Comparison of ENCODE assay signal across 1 cellular context in the genomic region with DNA sequence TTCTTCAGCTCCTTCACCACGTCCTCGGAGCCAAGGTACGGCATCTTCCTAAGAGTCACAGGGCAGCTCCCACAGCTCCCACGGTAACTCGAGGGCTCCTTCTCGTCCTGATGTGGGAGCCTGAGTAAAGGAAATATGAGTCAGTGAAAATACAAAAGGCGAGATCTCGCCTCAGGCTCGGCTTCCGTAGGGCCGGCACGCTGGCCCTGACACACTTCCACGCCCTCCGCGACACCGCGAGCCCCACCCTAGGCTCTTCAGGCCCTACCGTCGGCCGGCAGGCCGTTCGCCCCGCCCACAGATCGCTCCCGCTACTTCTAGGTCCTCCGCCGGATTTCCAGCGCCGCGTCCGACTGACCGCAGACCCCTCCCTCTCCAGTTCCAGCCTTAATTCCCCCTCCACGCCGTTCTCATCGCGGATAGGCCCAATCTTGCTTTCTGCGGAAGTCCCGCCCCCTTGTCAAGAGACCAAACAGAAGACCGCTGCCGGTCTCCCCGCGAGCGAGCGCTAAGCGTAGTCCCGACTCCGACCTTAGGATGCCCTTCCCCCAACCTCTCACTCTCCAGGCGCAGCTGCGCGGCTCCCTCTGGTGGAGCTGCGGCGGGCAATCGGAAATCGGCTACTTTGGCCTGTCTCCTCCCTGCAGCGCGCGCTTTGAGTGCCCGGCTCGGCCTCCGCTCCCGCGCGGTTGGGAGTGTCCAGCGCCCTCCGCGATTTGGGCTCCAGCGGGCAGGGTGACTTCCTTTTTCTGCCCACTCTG.
A peak's percentile ranks its signal among the peaks of the same experiment; 100 is the strongest.
TF ChIP-seq lines count a peak whose summit lies in the region.

A gene (minus strand): TSS at position 126 of the 761 bp plus-strand sequence. CDS start 82 bp downstream, at position 44.
A gene (plus strand): TSS at position 653 of the 761 bp plus-strand sequence. CDS start 261 bp downstream, outside the sequence.

TF ChIP-seq in GM12878, 131 proteins besides CTCF, POLR2A, EP300 and RAD21 (continued from another document and continues in another):
- TF ChIP-seq, protein P1, sequence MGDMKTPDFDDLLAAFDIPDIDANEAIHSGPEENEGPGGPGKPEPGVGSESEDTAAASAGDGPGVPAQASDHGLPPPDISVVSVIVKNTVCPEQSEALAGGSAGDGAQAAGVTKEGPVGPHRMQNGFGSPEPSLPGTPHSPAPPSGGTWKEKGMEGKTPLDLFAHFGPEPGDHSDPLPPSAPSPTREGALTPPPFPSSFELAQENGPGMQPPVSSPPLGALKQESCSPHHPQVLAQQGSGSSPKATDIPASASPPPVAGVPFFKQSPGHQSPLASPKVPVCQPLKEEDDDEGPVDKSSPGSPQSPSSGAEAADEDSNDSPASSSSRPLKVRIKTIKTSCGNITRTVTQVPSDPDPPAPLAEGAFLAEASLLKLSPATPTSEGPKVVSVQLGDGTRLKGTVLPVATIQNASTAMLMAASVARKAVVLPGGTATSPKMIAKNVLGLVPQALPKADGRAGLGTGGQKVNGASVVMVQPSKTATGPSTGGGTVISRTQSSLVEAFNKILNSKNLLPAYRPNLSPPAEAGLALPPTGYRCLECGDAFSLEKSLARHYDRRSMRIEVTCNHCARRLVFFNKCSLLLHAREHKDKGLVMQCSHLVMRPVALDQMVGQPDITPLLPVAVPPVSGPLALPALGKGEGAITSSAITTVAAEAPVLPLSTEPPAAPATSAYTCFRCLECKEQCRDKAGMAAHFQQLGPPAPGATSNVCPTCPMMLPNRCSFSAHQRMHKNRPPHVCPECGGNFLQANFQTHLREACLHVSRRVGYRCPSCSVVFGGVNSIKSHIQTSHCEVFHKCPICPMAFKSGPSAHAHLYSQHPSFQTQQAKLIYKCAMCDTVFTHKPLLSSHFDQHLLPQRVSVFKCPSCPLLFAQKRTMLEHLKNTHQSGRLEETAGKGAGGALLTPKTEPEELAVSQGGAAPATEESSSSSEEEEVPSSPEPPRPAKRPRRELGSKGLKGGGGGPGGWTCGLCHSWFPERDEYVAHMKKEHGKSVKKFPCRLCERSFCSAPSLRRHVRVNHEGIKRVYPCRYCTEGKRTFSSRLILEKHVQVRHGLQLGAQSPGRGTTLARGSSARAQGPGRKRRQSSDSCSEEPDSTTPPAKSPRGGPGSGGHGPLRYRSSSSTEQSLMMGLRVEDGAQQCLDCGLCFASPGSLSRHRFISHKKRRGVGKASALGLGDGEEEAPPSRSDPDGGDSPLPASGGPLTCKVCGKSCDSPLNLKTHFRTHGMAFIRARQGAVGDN (IDR thresholded peaks at IDR 0.05), result no peak
- TF ChIP-seq SUZ12 (IDR thresholded peaks at IDR 0.05; ENCODE audit: unreplicated experiment), result no peak
- TF ChIP-seq, protein P2, sequence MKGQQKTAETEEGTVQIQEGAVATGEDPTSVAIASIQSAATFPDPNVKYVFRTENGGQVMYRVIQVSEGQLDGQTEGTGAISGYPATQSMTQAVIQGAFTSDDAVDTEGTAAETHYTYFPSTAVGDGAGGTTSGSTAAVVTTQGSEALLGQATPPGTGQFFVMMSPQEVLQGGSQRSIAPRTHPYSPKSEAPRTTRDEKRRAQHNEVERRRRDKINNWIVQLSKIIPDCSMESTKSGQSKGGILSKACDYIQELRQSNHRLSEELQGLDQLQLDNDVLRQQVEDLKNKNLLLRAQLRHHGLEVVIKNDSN (IDR thresholded peaks at IDR 0.05; ENCODE audit: borderline replicate concordance, extremely low read length, insufficient read depth, low read depth, low read length), result no peak
- peak; percentile 48; the same call in 1 of the 2 replicates for TF ChIP-seq MTA2 (IDR thresholded peaks at IDR 0.05; ENCODE audit: low read depth)
- peak; percentile 46 for TF ChIP-seq NR2F1 (conservative IDR thresholded peaks at IDR 0.05)
- TF ChIP-seq, protein P3, sequence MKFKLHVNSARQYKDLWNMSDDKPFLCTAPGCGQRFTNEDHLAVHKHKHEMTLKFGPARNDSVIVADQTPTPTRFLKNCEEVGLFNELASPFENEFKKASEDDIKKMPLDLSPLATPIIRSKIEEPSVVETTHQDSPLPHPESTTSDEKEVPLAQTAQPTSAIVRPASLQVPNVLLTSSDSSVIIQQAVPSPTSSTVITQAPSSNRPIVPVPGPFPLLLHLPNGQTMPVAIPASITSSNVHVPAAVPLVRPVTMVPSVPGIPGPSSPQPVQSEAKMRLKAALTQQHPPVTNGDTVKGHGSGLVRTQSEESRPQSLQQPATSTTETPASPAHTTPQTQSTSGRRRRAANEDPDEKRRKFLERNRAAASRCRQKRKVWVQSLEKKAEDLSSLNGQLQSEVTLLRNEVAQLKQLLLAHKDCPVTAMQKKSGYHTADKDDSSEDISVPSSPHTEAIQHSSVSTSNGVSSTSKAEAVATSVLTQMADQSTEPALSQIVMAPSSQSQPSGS (IDR thresholded peaks at IDR 0.05; ENCODE audit: low read length), result no peak; the same call in 1 of the 2 replicates
- TF ChIP-seq MEF2B (IDR thresholded peaks at IDR 0.05; ENCODE audit: partially characterized antibody, poor library complexity, severe bottlenecking), result no peak
- TF ChIP-seq ZSCAN29 (IDR thresholded peaks at IDR 0.05), result peak; percentile 11; the same call in 1 of the 2 replicates
- TF ChIP-seq, protein P4, sequence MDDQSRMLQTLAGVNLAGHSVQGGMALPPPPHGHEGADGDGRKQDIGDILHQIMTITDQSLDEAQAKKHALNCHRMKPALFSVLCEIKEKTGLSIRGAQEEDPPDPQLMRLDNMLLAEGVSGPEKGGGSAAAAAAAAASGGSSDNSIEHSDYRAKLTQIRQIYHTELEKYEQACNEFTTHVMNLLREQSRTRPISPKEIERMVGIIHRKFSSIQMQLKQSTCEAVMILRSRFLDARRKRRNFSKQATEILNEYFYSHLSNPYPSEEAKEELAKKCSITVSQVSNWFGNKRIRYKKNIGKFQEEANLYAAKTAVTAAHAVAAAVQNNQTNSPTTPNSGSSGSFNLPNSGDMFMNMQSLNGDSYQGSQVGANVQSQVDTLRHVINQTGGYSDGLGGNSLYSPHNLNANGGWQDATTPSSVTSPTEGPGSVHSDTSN (IDR thresholded peaks at IDR 0.05; ENCODE audit: insufficient replicate concordance, low read depth, low read length), result peak; percentile 31
- TF ChIP-seq, protein P5, sequence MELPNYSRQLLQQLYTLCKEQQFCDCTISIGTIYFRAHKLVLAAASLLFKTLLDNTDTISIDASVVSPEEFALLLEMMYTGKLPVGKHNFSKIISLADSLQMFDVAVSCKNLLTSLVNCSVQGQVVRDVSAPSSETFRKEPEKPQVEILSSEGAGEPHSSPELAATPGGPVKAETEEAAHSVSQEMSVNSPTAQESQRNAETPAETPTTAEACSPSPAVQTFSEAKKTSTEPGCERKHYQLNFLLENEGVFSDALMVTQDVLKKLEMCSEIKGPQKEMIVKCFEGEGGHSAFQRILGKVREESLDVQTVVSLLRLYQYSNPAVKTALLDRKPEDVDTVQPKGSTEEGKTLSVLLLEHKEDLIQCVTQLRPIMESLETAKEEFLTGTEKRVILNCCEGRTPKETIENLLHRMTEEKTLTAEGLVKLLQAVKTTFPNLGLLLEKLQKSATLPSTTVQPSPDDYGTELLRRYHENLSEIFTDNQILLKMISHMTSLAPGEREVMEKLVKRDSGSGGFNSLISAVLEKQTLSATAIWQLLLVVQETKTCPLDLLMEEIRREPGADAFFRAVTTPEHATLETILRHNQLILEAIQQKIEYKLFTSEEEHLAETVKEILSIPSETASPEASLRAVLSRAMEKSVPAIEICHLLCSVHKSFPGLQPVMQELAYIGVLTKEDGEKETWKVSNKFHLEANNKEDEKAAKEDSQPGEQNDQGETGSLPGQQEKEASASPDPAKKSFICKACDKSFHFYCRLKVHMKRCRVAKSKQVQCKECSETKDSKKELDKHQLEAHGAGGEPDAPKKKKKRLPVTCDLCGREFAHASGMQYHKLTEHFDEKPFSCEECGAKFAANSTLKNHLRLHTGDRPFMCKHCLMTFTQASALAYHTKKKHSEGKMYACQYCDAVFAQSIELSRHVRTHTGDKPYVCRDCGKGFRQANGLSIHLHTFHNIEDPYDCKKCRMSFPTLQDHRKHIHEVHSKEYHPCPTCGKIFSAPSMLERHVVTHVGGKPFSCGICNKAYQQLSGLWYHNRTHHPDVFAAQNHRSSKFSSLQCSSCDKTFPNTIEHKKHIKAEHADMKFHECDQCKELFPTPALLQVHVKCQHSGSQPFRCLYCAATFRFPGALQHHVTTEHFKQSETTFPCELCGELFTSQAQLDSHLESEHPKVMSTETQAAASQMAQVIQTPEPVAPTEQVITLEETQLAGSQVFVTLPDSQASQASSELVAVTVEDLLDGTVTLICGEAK (IDR thresholded peaks at IDR 0.05; ENCODE audit: borderline replicate concordance), result peak; percentile 85; the same call in 1 of the 2 replicates
- TF ChIP-seq, protein P6, sequence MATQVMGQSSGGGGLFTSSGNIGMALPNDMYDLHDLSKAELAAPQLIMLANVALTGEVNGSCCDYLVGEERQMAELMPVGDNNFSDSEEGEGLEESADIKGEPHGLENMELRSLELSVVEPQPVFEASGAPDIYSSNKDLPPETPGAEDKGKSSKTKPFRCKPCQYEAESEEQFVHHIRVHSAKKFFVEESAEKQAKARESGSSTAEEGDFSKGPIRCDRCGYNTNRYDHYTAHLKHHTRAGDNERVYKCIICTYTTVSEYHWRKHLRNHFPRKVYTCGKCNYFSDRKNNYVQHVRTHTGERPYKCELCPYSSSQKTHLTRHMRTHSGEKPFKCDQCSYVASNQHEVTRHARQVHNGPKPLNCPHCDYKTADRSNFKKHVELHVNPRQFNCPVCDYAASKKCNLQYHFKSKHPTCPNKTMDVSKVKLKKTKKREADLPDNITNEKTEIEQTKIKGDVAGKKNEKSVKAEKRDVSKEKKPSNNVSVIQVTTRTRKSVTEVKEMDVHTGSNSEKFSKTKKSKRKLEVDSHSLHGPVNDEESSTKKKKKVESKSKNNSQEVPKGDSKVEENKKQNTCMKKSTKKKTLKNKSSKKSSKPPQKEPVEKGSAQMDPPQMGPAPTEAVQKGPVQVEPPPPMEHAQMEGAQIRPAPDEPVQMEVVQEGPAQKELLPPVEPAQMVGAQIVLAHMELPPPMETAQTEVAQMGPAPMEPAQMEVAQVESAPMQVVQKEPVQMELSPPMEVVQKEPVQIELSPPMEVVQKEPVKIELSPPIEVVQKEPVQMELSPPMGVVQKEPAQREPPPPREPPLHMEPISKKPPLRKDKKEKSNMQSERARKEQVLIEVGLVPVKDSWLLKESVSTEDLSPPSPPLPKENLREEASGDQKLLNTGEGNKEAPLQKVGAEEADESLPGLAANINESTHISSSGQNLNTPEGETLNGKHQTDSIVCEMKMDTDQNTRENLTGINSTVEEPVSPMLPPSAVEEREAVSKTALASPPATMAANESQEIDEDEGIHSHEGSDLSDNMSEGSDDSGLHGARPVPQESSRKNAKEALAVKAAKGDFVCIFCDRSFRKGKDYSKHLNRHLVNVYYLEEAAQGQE (IDR thresholded peaks at IDR 0.05; ENCODE audit: low read depth, low read length), result no peak
- peak; percentile 47; the same call in 1 of the 2 replicates for TF ChIP-seq SREBF1 (IDR thresholded peaks at IDR 0.05; ENCODE audit: low read length)
- peak; percentile 84 for TF ChIP-seq ZNF24 (IDR thresholded peaks at IDR 0.05)
- peak; percentile 97 for TF ChIP-seq SIN3A (IDR thresholded peaks at IDR 0.05; ENCODE audit: low read depth, low read length)
- TF ChIP-seq, protein P7, sequence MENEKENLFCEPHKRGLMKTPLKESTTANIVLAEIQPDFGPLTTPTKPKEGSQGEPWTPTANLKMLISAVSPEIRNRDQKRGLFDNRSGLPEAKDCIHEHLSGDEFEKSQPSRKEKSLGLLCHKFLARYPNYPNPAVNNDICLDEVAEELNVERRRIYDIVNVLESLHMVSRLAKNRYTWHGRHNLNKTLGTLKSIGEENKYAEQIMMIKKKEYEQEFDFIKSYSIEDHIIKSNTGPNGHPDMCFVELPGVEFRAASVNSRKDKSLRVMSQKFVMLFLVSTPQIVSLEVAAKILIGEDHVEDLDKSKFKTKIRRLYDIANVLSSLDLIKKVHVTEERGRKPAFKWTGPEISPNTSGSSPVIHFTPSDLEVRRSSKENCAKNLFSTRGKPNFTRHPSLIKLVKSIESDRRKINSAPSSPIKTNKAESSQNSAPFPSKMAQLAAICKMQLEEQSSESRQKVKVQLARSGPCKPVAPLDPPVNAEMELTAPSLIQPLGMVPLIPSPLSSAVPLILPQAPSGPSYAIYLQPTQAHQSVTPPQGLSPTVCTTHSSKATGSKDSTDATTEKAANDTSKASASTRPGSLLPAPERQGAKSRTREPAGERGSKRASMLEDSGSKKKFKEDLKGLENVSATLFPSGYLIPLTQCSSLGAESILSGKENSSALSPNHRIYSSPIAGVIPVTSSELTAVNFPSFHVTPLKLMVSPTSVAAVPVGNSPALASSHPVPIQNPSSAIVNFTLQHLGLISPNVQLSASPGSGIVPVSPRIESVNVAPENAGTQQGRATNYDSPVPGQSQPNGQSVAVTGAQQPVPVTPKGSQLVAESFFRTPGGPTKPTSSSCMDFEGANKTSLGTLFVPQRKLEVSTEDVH (IDR thresholded peaks at IDR 0.05; ENCODE audit: low read depth, partially characterized antibody), result peak; percentile 74
- TF ChIP-seq IKZF2 (IDR thresholded peaks at IDR 0.05), result peak; percentile 97
- TF ChIP-seq ZNF207 (IDR thresholded peaks at IDR 0.05; ENCODE audit: borderline replicate concordance), result peak; percentile 86; the same call in 1 of the 2 replicates
- TF ChIP-seq CHD2 (IDR thresholded peaks at IDR 0.05; ENCODE audit: borderline replicate concordance, low read depth, low read length), result peak; percentile 98
- TF ChIP-seq, protein P8, sequence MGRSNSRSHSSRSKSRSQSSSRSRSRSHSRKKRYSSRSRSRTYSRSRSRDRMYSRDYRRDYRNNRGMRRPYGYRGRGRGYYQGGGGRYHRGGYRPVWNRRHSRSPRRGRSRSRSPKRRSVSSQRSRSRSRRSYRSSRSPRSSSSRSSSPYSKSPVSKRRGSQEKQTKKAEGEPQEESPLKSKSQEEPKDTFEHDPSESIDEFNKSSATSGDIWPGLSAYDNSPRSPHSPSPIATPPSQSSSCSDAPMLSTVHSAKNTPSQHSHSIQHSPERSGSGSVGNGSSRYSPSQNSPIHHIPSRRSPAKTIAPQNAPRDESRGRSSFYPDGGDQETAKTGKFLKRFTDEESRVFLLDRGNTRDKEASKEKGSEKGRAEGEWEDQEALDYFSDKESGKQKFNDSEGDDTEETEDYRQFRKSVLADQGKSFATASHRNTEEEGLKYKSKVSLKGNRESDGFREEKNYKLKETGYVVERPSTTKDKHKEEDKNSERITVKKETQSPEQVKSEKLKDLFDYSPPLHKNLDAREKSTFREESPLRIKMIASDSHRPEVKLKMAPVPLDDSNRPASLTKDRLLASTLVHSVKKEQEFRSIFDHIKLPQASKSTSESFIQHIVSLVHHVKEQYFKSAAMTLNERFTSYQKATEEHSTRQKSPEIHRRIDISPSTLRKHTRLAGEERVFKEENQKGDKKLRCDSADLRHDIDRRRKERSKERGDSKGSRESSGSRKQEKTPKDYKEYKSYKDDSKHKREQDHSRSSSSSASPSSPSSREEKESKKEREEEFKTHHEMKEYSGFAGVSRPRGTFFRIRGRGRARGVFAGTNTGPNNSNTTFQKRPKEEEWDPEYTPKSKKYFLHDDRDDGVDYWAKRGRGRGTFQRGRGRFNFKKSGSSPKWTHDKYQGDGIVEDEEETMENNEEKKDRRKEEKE (IDR thresholded peaks at IDR 0.05), result no peak
- no peak for TF ChIP-seq FOS (IDR thresholded peaks at IDR 0.05; ENCODE audit: borderline replicate concordance, extremely low read depth, insufficient read length)
- TF ChIP-seq DPF2 (IDR thresholded peaks at IDR 0.05), result no peak
- TF ChIP-seq, protein P9, sequence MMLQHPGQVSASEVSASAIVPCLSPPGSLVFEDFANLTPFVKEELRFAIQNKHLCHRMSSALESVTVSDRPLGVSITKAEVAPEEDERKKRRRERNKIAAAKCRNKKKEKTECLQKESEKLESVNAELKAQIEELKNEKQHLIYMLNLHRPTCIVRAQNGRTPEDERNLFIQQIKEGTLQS (IDR thresholded peaks at IDR 0.05; ENCODE audit: borderline replicate concordance, extremely low read depth, low read depth, low read length), result no peak
- TF ChIP-seq NRF1 (conservative IDR thresholded peaks at IDR 0.05; ENCODE audit: low read depth, low read length), result peak; percentile 38; the same call in 1 of the 2 replicates
- peak; percentile 90 for TF ChIP-seq RELA (IDR thresholded peaks at IDR 0.05; ENCODE audit: borderline replicate concordance, partially characterized antibody)
- no peak for TF ChIP-seq ZNF274 (IDR thresholded peaks at IDR 0.05; ENCODE audit: insufficient read depth, insufficient read length)
- TF ChIP-seq SMARCA5 (IDR thresholded peaks at IDR 0.05), result peak; percentile 88
- TF ChIP-seq NFIC (IDR thresholded peaks at IDR 0.05; ENCODE audit: low read depth, low read length), result no peak
- no peak for TF ChIP-seq NR2C1 (IDR thresholded peaks at IDR 0.05)
